ENCODE assay signal across 15 cellular contexts in genomic region chr16:29830774-29831173, GRCh38. TPM values are rescaled to one million over a fixed set of nuclear protein-coding genes. Genes with fewer than 3 reads are reported as not detected.
DNase-seq lines count a peak whose midpoint lies in the region; ATAC-seq and TF ChIP-seq lines count a peak whose summit lies in the region.
"Had no signal": no experiment of that assay in that cellular context is flagged by ENCODE, and none has a peak within 500 bp of the region (broad histone marks: within the 10 kb centered on the region; RNA-seq: fewer than 3 reads in every experiment).

No MANE protein-coding gene starts in this region.

- DNase-seq in breast epithelium (ENCODE audit: low spot score in 2 of 2), result no peak
- no peak for DNase-seq in mammary epithelial cell
- DNase-seq in hepatocyte (ENCODE audit: low spot score), result no peak
- no peak for DNase-seq in stimulated activated effector memory CD8-positive, alpha-beta T cell treated with anti-CD3 and anti-CD28 coated beads, Interleukin-12 subunit alpha, Interleukin-12 subunit beta, amount 100 ng/mL, for 72 hours (ENCODE audit: low spot score in 2 of 2)
- no peak for DNase-seq in SK-N-SH
- no peak for DNase-seq in activated naive CD4-positive, alpha-beta T cell (lab: John Stamatoyannopoulos, UW)
- no peak for DNase-seq in posterior vena cava (ENCODE audit: low spot score)
- DNase-seq: CD8-positive, alpha-beta T cell; COR-L47; DND-41; GDM1; H9 had no signal

- intact Hi-C loops in breast epithelium (cut with DNase I; ENCODE audit: low total_unique reads), result no loop called here
- intact Hi-C loops in mammary epithelial cell (cut with micrococcal nuclease), result no loop called here
- intact Hi-C loops in posterior vena cava (cut with DNase I), result no loop called here

- POLR2A ChIA-PET in SK-N-SH (lab: Yijun Ruan, JAX), result no interaction called here

- no peaks in the 10 kb centered on the region for H3K9me2 ChIP-seq in hepatocyte (replicated peaks; ENCODE audit: insufficient read depth)
- H3K9me2 ChIP-seq in SK-N-SH, result no peaks in the 10 kb centered on the region

- H3K27ac ChIP-seq in breast epithelium (peak overlapping the region; percentile 22 to 45), mammary epithelial cell (ENCODE audit: insufficient read depth, low read depth, low read length) (no peak overlapping the region), hepatocyte (peak overlapping the region; percentile 92), SK-N-SH (ENCODE audit: low read depth in 2 of 2, low read length in 1 of 2) (no peak overlapping the region)

- H4K20me1 ChIP-seq in mammary epithelial cell (ENCODE audit: insufficient read depth, low read length) (no peaks in the 10 kb centered on the region), hepatocyte (ENCODE audit: insufficient read depth, poor library complexity, severe bottlenecking) (no peaks in the 10 kb centered on the region), SK-N-SH (ENCODE audit: insufficient read depth) (no peaks in the 10 kb centered on the region)

- H3K4me3 ChIP-seq in breast epithelium, result no peak overlapping the region
- no peak overlapping the region for H3K4me3 ChIP-seq in mammary epithelial cell (replicated peaks in 1 of 3; ENCODE audit: insufficient read depth in 1 of 3, low read depth in 2 of 3, low read length in 3 of 3)
- H3K4me3 ChIP-seq in hepatocyte, result no peak overlapping the region
- no peak overlapping the region for H3K4me3 ChIP-seq in SK-N-SH (ENCODE audit: low read depth in 2 of 2, low read length in 1 of 2)
- H3K4me3 ChIP-seq: GM23338 had no signal

- no peaks in the 10 kb centered on the region for H3K27me3 Mint-ChIP-seq in activated T-helper 17 cell treated with anti-CD3 and anti-CD28 coated beads, Interleukin-2, amount 50 U/mL, for 72 hours
- H3K27me3 Mint-ChIP-seq: B cell had no signal

- H3K27me3 ChIP-seq in breast epithelium, result no peaks in the 10 kb centered on the region
- H3K27me3 ChIP-seq in mammary epithelial cell (ENCODE audit: insufficient read depth, low read length), result no peaks in the 10 kb centered on the region
- H3K27me3 ChIP-seq in hepatocyte, result no peaks in the 10 kb centered on the region
- H3K27me3 ChIP-seq in SK-N-SH (ENCODE audit: insufficient read depth), result no peaks in the 10 kb centered on the region

- dilution Hi-C loops in mammary epithelial cell (cut with HindIII; ENCODE audit: low sequenced_read_pairs), result no loop called here

- WGBS in mammary epithelial cell (ENCODE audit: low coverage, missing lambda C conversion rate), result over 99% methylated on average over 8 of the region's 11 CpGs
- 96% methylated on average over 10 of the region's 11 CpGs for whole genome bisulfite sequencing in hepatocyte (ENCODE audit: low lambda C conversion rate, missing lambda C conversion rate)
- WGBS in SK-N-SH (ENCODE audit: low lambda C conversion rate), result 91% methylated on average over 5 of the region's 11 CpGs

- H3K79me2 ChIP-seq in mammary epithelial cell (ENCODE audit: insufficient read depth, low read length), result peaks cover 35% of the 10 kb centered on the region
- peaks cover 29% of the 10 kb centered on the region for H3K79me2 ChIP-seq in hepatocyte
- peaks cover 53% of the 10 kb centered on the region for H3K79me2 ChIP-seq in SK-N-SH (ENCODE audit: insufficient read depth)

- H3K9me3 Mint-ChIP-seq in activated T-helper 17 cell treated with anti-CD3 and anti-CD28 coated beads, Interleukin-2, amount 50 U/mL, for 72 hours, result no peaks in the 10 kb centered on the region
- no peaks in the 10 kb centered on the region for H3K9me3 Mint-ChIP-seq in stimulated activated effector memory CD8-positive, alpha-beta T cell treated with anti-CD3 and anti-CD28 coated beads, Interleukin-12 subunit alpha, Interleukin-12 subunit beta, amount 100 ng/mL, for 72 hours
- H3K9me3 Mint-ChIP-seq: CD8-positive, alpha-beta T cell; GM23338; H9 had no signal

- BruUV-seq in mammary epithelial cell (replicated peaks; lab: Mats Ljungman, UMichigan), result no TSS peak

- no peak for ATAC-seq in activated T-helper 17 cell treated with anti-CD3 and anti-CD28 coated beads, Interleukin-2, amount 50 U/mL, for 72 hours (replicated peaks)
- ATAC-seq in stimulated activated effector memory CD8-positive, alpha-beta T cell treated with anti-CD3 and anti-CD28 coated beads, Interleukin-12 subunit alpha, Interleukin-12 subunit beta, amount 100 ng/mL, for 72 hours, result no peak
- ATAC-seq: CD8-positive, alpha-beta T cell; GM23338 had no signal

- TF ChIP-seq EP300 in SK-N-SH (IDR thresholded peaks at IDR 0.05; ENCODE audit: borderline replicate concordance in 1 of 2, low read depth in 1 of 2, low read length in 1 of 2), result no peak

- CTCF ChIA-PET in mammary epithelial cell (lab: Charles Lee; ENCODE audit: low non-redundant PET) (no interaction called here), SK-N-SH (lab: Yijun Ruan, JAX) (no interaction called here)

- no peak for TF ChIP-seq RAD21 in SK-N-SH (IDR thresholded peaks at IDR 0.05; ENCODE audit: low read length)

- TF ChIP-seq POLR2A in breast epithelium (IDR thresholded peaks at IDR 0.05), result no peak

- no peaks in the 10 kb centered on the region for H3K9me3 ChIP-seq in breast epithelium
- H3K9me3 ChIP-seq in mammary epithelial cell (replicated peaks; ENCODE audit: insufficient read depth, low read length), result no peaks in the 10 kb centered on the region
- H3K9me3 ChIP-seq in hepatocyte (ENCODE audit: low read depth), result no peaks in the 10 kb centered on the region
- no peaks in the 10 kb centered on the region for H3K9me3 ChIP-seq in SK-N-SH

- H3K4me2 ChIP-seq in mammary epithelial cell (ENCODE audit: insufficient read depth, low read depth, low read length), result no peak overlapping the region
- H3K4me2 ChIP-seq in hepatocyte, result peak overlapping the region; percentile 64
- no peak overlapping the region for H3K4me2 ChIP-seq in SK-N-SH
- H3K4me2 ChIP-seq: GM23338 had no signal

- no peaks in the 10 kb centered on the region for H3K36me3 ChIP-seq in breast epithelium
- peaks cover 5% of the 10 kb centered on the region for H3K36me3 ChIP-seq in mammary epithelial cell (ENCODE audit: insufficient read depth, low read length)
- no peaks in the 10 kb centered on the region for H3K36me3 ChIP-seq in hepatocyte (replicated peaks; ENCODE audit: insufficient read depth, low read depth)
- peaks cover 8 to 17% of the 10 kb centered on the region in 2 experiments for H3K36me3 ChIP-seq in SK-N-SH (replicated peaks in 1 of 2; ENCODE audit: control insufficient read depth in 1 of 2, insufficient read depth in 2 of 2, low read length in 1 of 2)

- H3K9ac ChIP-seq in mammary epithelial cell (ENCODE audit: insufficient read depth, low read length) (no peak overlapping the region), SK-N-SH (no peak overlapping the region)

- peaks cover 26% of the 10 kb centered on the region for H3K4me1 Mint-ChIP-seq in activated T-helper 17 cell treated with anti-CD3 and anti-CD28 coated beads, Interleukin-2, amount 50 U/mL, for 72 hours
- peaks cover 32% of the 10 kb centered on the region for H3K4me1 Mint-ChIP-seq in stimulated activated effector memory CD8-positive, alpha-beta T cell treated with anti-CD3 and anti-CD28 coated beads, Interleukin-12 subunit alpha, Interleukin-12 subunit beta, amount 100 ng/mL, for 72 hours

- H2AFZ ChIP-seq in mammary epithelial cell (ENCODE audit: low read depth, low read length) (no peak overlapping the region), hepatocyte (no peak overlapping the region), SK-N-SH (ENCODE audit: low read depth) (no peak overlapping the region)
- H2AFZ ChIP-seq: GM23338 had no signal

- TF ChIP-seq CTCF in breast epithelium (IDR thresholded peaks at IDR 0.05) (no peak), mammary epithelial cell (conservative IDR thresholded peaks at IDR 0.05 in 1 of 2, IDR thresholded peaks at IDR 0.05 in 1 of 2; ENCODE audit: extremely low read depth in 1 of 2, insufficient read depth in 1 of 2, low read depth in 1 of 2, low read length in 2 of 2) (no peak), hepatocyte (IDR thresholded peaks at IDR 0.05; ENCODE audit: poor library complexity) (no peak), SK-N-SH (IDR thresholded peaks at IDR 0.05) (no peak)

- peaks cover 0 to 5% of the 10 kb centered on the region in 2 donors for H3K4me1 ChIP-seq in breast epithelium
- peaks cover 11% of the 10 kb centered on the region for H3K4me1 ChIP-seq in mammary epithelial cell (ENCODE audit: insufficient read depth, low read length)
- peaks cover 20% of the 10 kb centered on the region for H3K4me1 ChIP-seq in hepatocyte (ENCODE audit: insufficient read depth)
- peaks cover 0 to 5% of the 10 kb centered on the region in 2 experiments; a peak in 3 of 4 replicates for H3K4me1 ChIP-seq in SK-N-SH (ENCODE audit: control insufficient read depth in 1 of 2, insufficient read depth in 2 of 2, low read depth in 1 of 2, low read length in 1 of 2)

- in situ Hi-C loops in mammary epithelial cell (cut with MboI; ENCODE audit: low sequenced_read_pairs in 2 of 2), result loop anchor here in 1 of 2 donors (25.0 kb wide), 1 partner anchor 118 kb away; no protein-coding TSS in a partner anchor

- no peaks in the 10 kb centered on the region for H3F3A ChIP-seq in SK-N-SH (replicated peaks; ENCODE audit: insufficient read depth)

- H3K4me3 Mint-ChIP-seq in activated T-helper 17 cell treated with anti-CD3 and anti-CD28 coated beads, Interleukin-2, amount 50 U/mL, for 72 hours, result no peak overlapping the region
- H3K4me3 Mint-ChIP-seq in stimulated activated effector memory CD8-positive, alpha-beta T cell treated with anti-CD3 and anti-CD28 coated beads, Interleukin-12 subunit alpha, Interleukin-12 subunit beta, amount 100 ng/mL, for 72 hours, result no peak overlapping the region
- H3K4me3 Mint-ChIP-seq: B cell; CD8-positive, alpha-beta T cell; GM23338; H9 had no signal

- peak overlapping the region; percentile 79 for H3K27ac Mint-ChIP-seq in activated T-helper 17 cell treated with anti-CD3 and anti-CD28 coated beads, Interleukin-2, amount 50 U/mL, for 72 hours
- H3K27ac Mint-ChIP-seq in stimulated activated effector memory CD8-positive, alpha-beta T cell treated with anti-CD3 and anti-CD28 coated beads, Interleukin-12 subunit alpha, Interleukin-12 subunit beta, amount 100 ng/mL, for 72 hours, result peak overlapping the region; percentile 9
- H3K27ac Mint-ChIP-seq: B cell, GM23338, H9 had no signal

- peaks cover 73% of the 10 kb centered on the region for H3K36me3 Mint-ChIP-seq in activated T-helper 17 cell treated with anti-CD3 and anti-CD28 coated beads, Interleukin-2, amount 50 U/mL, for 72 hours (ENCODE audit: low read depth)
- peaks cover 66% of the 10 kb centered on the region for H3K36me3 Mint-ChIP-seq in stimulated activated effector memory CD8-positive, alpha-beta T cell treated with anti-CD3 and anti-CD28 coated beads, Interleukin-12 subunit alpha, Interleukin-12 subunit beta, amount 100 ng/mL, for 72 hours

RNA-seq across cellular contexts. Expression of gene MVP, which starts 10.5 kb away (rescaled TPM):
- total RNA-seq in breast epithelium (100 to 1,000 TPM in 1 of 3 donors, 10 to 100 TPM in 2; 78.1 to 132 (median 99.7) TPM), mammary epithelial cell (100 to 1,000 TPM; 116 to 138 TPM), hepatocyte (80.0 and 121 TPM in 2 replicates), posterior vena cava (100 to 1,000 TPM; 146 to 154 TPM)
- polyA plus RNA-seq in mammary epithelial cell (102 TPM), hepatocyte (140 and 146 TPM in 2 replicates), SK-N-SH (2012; rRNA removed) (198 and 222 TPM in 2 replicates)
- polyA minus RNA-seq in mammary epithelial cell, result 493 TPM
- 100 to 1,000 TPM; 101 to 133 TPM for total RNA-seq in activated T-helper 17 cell treated with anti-CD3 and anti-CD28 coated beads, Interleukin-2, amount 50 U/mL, for 72 hours
- 70.0 and 100 TPM in 2 replicates for polyA plus RNA-seq in SK-N-SH (2012; cell fraction: cytosol; rRNA removed)
- polyA plus RNA-seq in SK-N-SH (2012; cell fraction: nucleus; rRNA removed), result 460 and 509 TPM in 2 replicates

RNA-seq across cellular contexts. Expression of gene PAGR1, which starts 14.8 kb away (rescaled TPM):
- total RNA-seq in breast epithelium, result 10 to 100 TPM; 26.6 to 40.5 (median 29.8) TPM
- 10 to 100 TPM; 13.7 to 24.9 TPM for total RNA-seq in mammary epithelial cell
- polyA plus RNA-seq in mammary epithelial cell, result 25.1 TPM
- polyA minus RNA-seq in mammary epithelial cell, result 18.4 TPM
- 10 to 100 TPM; 26.8 to 26.9 TPM for total RNA-seq in activated T-helper 17 cell treated with anti-CD3 and anti-CD28 coated beads, Interleukin-2, amount 50 U/mL, for 72 hours
- 31.6 and 39.3 TPM in 2 replicates for total RNA-seq in hepatocyte
- polyA plus RNA-seq in hepatocyte, result 48.5 and 53.4 TPM in 2 replicates
- 48.5 and 57.7 TPM in 2 replicates for polyA plus RNA-seq in SK-N-SH (2012; rRNA removed)
- polyA plus RNA-seq in SK-N-SH (2012; cell fraction: cytosol; rRNA removed), result 21.6 and 26.9 TPM in 2 replicates
- polyA plus RNA-seq in SK-N-SH (2012; cell fraction: nucleus; rRNA removed), result 270 and 364 TPM in 2 replicates
- total RNA-seq in posterior vena cava, result 10 to 100 TPM; 10.5 to 12.7 TPM

RNA-seq across cellular contexts. Expression of gene PRRT2, which starts 18.8 kb away (rescaled TPM):
- total RNA-seq in breast epithelium, result 1 to 10 TPM; 2.9 to 3.9 (median 3.5) TPM
- total RNA-seq in mammary epithelial cell, result under 1 TPM in 1 of 2 donors, not detected in 1; 0.42 TPM
- polyA plus RNA-seq in mammary epithelial cell, result 0.07 TPM
- polyA minus RNA-seq in mammary epithelial cell, result not detected
- total RNA-seq in activated T-helper 17 cell treated with anti-CD3 and anti-CD28 coated beads, Interleukin-2, amount 50 U/mL, for 72 hours, result 1 to 10 TPM; 1.2 to 9.1 TPM
- 7.0 and 8.0 TPM in 2 replicates for total RNA-seq in hepatocyte
- 11.1 and 23.9 TPM in 2 replicates for polyA plus RNA-seq in hepatocyte
- polyA plus RNA-seq in SK-N-SH (2012; rRNA removed), result 28.1 and 29.3 TPM in 2 replicates
- polyA plus RNA-seq in SK-N-SH (2012; cell fraction: cytosol; rRNA removed), result 2.3 and 3.4 TPM in 2 replicates
- polyA plus RNA-seq in SK-N-SH (2012; cell fraction: nucleus; rRNA removed), result 256 and 346 TPM in 2 replicates
- 1 to 10 TPM; 5.0 to 5.4 TPM for total RNA-seq in posterior vena cava

RNA-seq across cellular contexts. Expression of gene MAZ, which starts 24.4 kb away (rescaled TPM):
- total RNA-seq in breast epithelium, result 10 to 100 TPM; 49.3 to 61.9 (median 60.0) TPM
- total RNA-seq in mammary epithelial cell, result 100 to 1,000 TPM in 1 of 2 donors, 10 to 100 TPM in 1; 80.2 to 139 TPM
- polyA plus RNA-seq in mammary epithelial cell, result 117 TPM
- polyA minus RNA-seq in mammary epithelial cell, result 374 TPM
- 100 to 1,000 TPM; 239 to 288 TPM for total RNA-seq in activated T-helper 17 cell treated with anti-CD3 and anti-CD28 coated beads, Interleukin-2, amount 50 U/mL, for 72 hours
- total RNA-seq in hepatocyte, result 123 and 132 TPM in 2 replicates
- 190 and 192 TPM in 2 replicates for polyA plus RNA-seq in hepatocyte
- 117 and 163 TPM in 2 replicates for polyA plus RNA-seq in SK-N-SH (2012; rRNA removed)
- 77.9 and 147 TPM in 2 replicates for polyA plus RNA-seq in SK-N-SH (2012; cell fraction: cytosol; rRNA removed)
- 131 and 155 TPM in 2 replicates for polyA plus RNA-seq in SK-N-SH (2012; cell fraction: nucleus; rRNA removed)
- 100 to 1,000 TPM; 124 to 148 TPM for total RNA-seq in posterior vena cava

RNA-seq across cellular contexts. Expression of gene CDIPT, which starts 32.3 kb away (rescaled TPM):
- total RNA-seq in breast epithelium (100 to 1,000 TPM; 102 to 119 (median 117) TPM), mammary epithelial cell (10 to 100 TPM; 47.8 to 72.2 TPM), hepatocyte (94.1 and 97.1 TPM in 2 replicates), posterior vena cava (10 to 100 TPM; 54.6 to 75.6 TPM)
- polyA plus RNA-seq in mammary epithelial cell (72.2 TPM), hepatocyte (143 and 147 TPM in 2 replicates), SK-N-SH (2012; rRNA removed) (90.7 and 94.8 TPM in 2 replicates)
- polyA minus RNA-seq in mammary epithelial cell, result 76.9 TPM
- 10 to 100 TPM; 36.1 to 45.9 TPM for total RNA-seq in activated T-helper 17 cell treated with anti-CD3 and anti-CD28 coated beads, Interleukin-2, amount 50 U/mL, for 72 hours
- 46.6 and 69.3 TPM in 2 replicates for polyA plus RNA-seq in SK-N-SH (2012; cell fraction: cytosol; rRNA removed)
- 61.5 and 62.0 TPM in 2 replicates for polyA plus RNA-seq in SK-N-SH (2012; cell fraction: nucleus; rRNA removed)

Comparison
In these comparisons a context has a peak if more than half of its experiments do, and no peak if none do; other contexts are left out.
1. H3K27ac ChIP-seq: peak in breast epithelium (2 of 2) and hepatocyte (single experiment); none in mammary epithelial cell (single experiment) and SK-N-SH (0 of 2).